ENCODE assay signal across 8 cellular contexts in the genomic region with DNA sequence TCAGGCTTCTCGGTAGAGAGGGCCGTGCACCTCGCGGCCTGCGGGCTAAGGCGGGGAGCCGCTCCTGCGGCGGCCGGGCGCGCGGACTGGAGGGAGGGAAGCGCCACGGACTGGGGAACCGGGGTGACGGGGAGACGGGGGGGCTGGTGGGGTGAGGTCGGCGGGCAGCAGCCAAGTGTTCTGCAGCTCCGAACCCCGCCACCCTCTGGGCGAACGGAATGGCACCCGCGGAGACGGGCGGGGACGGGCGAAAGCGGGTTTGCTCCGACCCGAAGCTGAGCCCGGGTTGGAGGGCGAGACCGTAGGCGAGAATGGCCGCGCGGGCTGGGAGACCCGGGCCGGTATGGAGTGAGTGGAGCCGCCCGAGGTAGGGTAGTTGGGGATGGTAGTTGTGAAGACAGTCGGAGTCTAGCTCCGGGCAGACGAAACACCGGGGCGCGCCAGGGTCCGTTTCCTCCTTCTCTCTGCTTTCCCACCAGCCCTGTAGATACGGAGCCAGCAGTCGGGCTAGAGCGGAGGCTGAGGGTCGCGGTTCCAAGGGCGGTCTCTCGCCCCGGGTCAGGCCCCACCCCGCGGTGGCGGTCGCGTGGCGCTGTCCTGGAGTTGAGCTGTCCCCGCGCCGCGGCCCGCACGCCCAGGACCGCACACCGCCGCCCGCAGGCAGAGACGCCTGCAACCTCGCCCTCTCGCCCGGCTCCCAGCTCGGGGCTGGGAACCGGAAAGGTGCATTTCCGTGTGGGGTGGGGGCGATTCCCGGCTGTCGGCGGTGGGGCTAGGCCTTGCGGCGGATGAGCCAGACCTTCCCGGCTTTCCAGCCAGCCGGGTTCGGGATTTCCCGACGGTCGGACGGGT.
DNase-seq lines count a peak whose midpoint lies in the region; ATAC-seq and TF ChIP-seq lines count a peak whose summit lies in the region.

No MANE protein-coding gene starts in this region.

- H3K4me2 ChIP-seq in PC-9, result peak overlapping the region; percentile 80
- H3K4me2 ChIP-seq in osteoblast (ENCODE audit: insufficient read depth, low read length), result peak overlapping the region; percentile 87

- H2AFZ ChIP-seq in PC-9, result peak overlapping the region; percentile 90
- H2AFZ ChIP-seq in osteoblast (ENCODE audit: low read length), result peak overlapping the region; percentile 78

- DNase-seq in NOMO-1 (lab: John Stamatoyannopoulos, UW; ENCODE audit: unreplicated experiment in 2 of 2), result peak; percentile 35 to 41
- DNase-seq in NOMO-1 treated with dmso at 0.1 percent for 144 hours (lab: John Stamatoyannopoulos, UW; ENCODE audit: unreplicated experiment), result no peak
- peak in 1 of 2 experiments; percentile 56 for DNase-seq in PC-9
- DNase-seq in esophagus muscularis mucosa (ENCODE audit: extremely low spot score), result no peak
- DNase-seq in osteoblast (ENCODE audit: insufficient read length, low spot score, missing footprints), result peak; percentile 92
- DNase-seq in GDM1 (lab: John Stamatoyannopoulos, UW), result no peak
- DNase-seq in GF-D8 (lab: John Stamatoyannopoulos, UW), result no peak

- H3K27ac ChIP-seq in PC-9 (peak overlapping the region; percentile 57), esophagus muscularis mucosa (replicated peaks in 1 of 4) (peak overlapping the region in 2 of 4 donors; percentile 42 to 45), osteoblast (ENCODE audit: low read depth, low read length) (peak overlapping the region; percentile 81)

- no peaks in the 10 kb centered on the region for H4K20me1 ChIP-seq in PC-9 (ENCODE audit: insufficient read depth)
- H4K20me1 ChIP-seq in osteoblast (ENCODE audit: insufficient read depth, low read length), result no peaks in the 10 kb centered on the region

- no peak for TF ChIP-seq EP300 in esophagus muscularis mucosa (IDR thresholded peaks at IDR 0.05)

- H3F3A ChIP-seq in PC-9 (ENCODE audit: insufficient read depth, low read depth), result peaks cover 25% of the 10 kb centered on the region

- H3K4me1 ChIP-seq in PC-9 (replicated peaks; ENCODE audit: insufficient read depth), result peaks cover 57% of the 10 kb centered on the region
- peaks cover 19 to 28% (median 20%) of the 10 kb centered on the region in 4 donors for H3K4me1 ChIP-seq in esophagus muscularis mucosa
- peaks cover 47% of the 10 kb centered on the region for H3K4me1 ChIP-seq in osteoblast (ENCODE audit: insufficient read depth, low read length)

- no TSS peak for BruUV-seq in PC-9 (replicated peaks; lab: Mats Ljungman, UMichigan)

- TF ChIP-seq CTCF in PC-9 (conservative IDR thresholded peaks at IDR 0.05), result 0 out of 2 replicates have a peak, but pooled peaks have one; percentile 19
- TF ChIP-seq CTCF in esophagus muscularis mucosa (IDR thresholded peaks at IDR 0.05), result no peak
- no peak for TF ChIP-seq CTCF in osteoblast (IDR thresholded peaks at IDR 0.05; ENCODE audit: extremely low read depth, low read depth, low read length)

- no peak for TF ChIP-seq POLR2A in esophagus muscularis mucosa (IDR thresholded peaks at IDR 0.05; ENCODE audit: low read depth)

- WGBS in esophagus muscularis mucosa, result under 1% methylated on average over 26 of the region's 95 CpGs

- H3K27me3 ChIP-seq in PC-9 (ENCODE audit: insufficient read depth, low read depth), result no peaks in the 10 kb centered on the region
- peaks cover 0 to 67% (median 39%) of the 10 kb centered on the region in 4 donors for H3K27me3 ChIP-seq in esophagus muscularis mucosa
- no peaks in the 10 kb centered on the region for H3K27me3 ChIP-seq in osteoblast (ENCODE audit: insufficient read depth, low read length)

- CTCF ChIA-PET in PC-9 (lab: Charles Lee), result interaction anchor here (0.5 to 0.6 kb wide), 2 partner anchors 12 to 441 kb away, joined by 9 to 15 read pairs; a partner anchor contains a TSS

- H3K9me3 ChIP-seq in PC-9 (ENCODE audit: insufficient read depth, low read depth) (no peaks in the 10 kb centered on the region), esophagus muscularis mucosa (no peaks in the 10 kb centered on the region), osteoblast (ENCODE audit: low read depth, low read length) (no peaks in the 10 kb centered on the region)

- POLR2A ChIA-PET in PC-9 (lab: Charles Lee; ENCODE audit: unreplicated experiment), result interaction anchor here (0.6 to 0.7 kb wide), 4 partner anchors 39 to 461 kb away, joined by 3 to 5 read pairs (median 4); no protein-coding TSS in a partner anchor

- H3K4me3 ChIP-seq in PC-9, result peak overlapping the region; percentile 79
- H3K4me3 ChIP-seq in esophagus muscularis mucosa, result peak overlapping the region; percentile 45 to 55 (median 48)
- H3K4me3 ChIP-seq in osteoblast (ENCODE audit: insufficient read depth, low read length), result peak overlapping the region; percentile 78

- no peaks in the 10 kb centered on the region for H3K36me3 ChIP-seq in PC-9 (ENCODE audit: low read depth)
- no peaks in the 10 kb centered on the region for H3K36me3 ChIP-seq in esophagus muscularis mucosa
- no peaks in the 10 kb centered on the region for H3K36me3 ChIP-seq in osteoblast (ENCODE audit: insufficient read depth, low read length)

- no peaks in the 10 kb centered on the region for H3K9me2 ChIP-seq in PC-9 (ENCODE audit: insufficient read depth)

- intact Hi-C loops in PC-9 (cut with micrococcal nuclease; ENCODE audit: unreplicated experiment) (loop anchor here (2.0 to 5.0 kb wide), 2 partner anchors 189 to 323 kb away; no protein-coding TSS in a partner anchor), esophagus muscularis mucosa (cut with DNase I) (no loop called here)

- peaks cover 14% of the 10 kb centered on the region for H3K79me2 ChIP-seq in PC-9 (ENCODE audit: low read depth)
- peaks cover 27% of the 10 kb centered on the region for H3K79me2 ChIP-seq in osteoblast (ENCODE audit: insufficient read depth, low read length)

- ATAC-seq in HG02870 (IDR thresholded peaks at IDR 0.05; ENCODE audit: unreplicated experiment), result no peak

Comparison
In these comparisons a context has a peak if more than half of its experiments do, and no peak if none do; other contexts are left out.
1. DNase-seq: peak in NOMO-1 (2 of 2) and osteoblast (single experiment); none in NOMO-1 treated with dmso at 0.1 percent for 144 hours (single experiment), esophagus muscularis mucosa (single experiment), GDM1 (single experiment) and GF-D8 (single experiment).
2. Peak in every context shown above with its lines, with median percentiles within 50 percentile points of each other: H3K4me3 ChIP-seq.